Comparison of ENCODE assay signal across 30 cellular contexts in the genomic region with DNA sequence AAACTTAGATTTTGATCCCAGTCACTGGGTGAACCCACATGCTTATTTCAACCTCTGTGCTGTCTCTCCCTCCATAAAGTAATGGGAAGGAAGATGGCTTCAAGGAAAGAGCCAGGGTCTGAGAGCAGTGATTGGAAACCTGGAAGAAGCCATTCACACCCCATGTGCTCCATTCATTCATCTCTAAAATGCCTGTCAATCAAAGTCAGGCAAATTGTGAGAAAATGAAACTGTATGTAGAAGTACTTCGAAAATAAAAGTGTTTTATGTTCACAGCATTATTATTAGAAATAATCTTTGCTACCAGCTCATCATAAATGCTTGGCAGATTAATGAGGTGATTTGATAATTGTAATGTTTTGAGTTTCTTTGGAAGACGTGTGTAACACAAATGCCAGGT.
"Had no signal": no experiment of that assay in that cellular context is flagged by ENCODE, and none has a peak within 500 bp of the region (broad histone marks: within the 10 kb centered on the region; RNA-seq: fewer than 3 reads in every experiment).

No MANE protein-coding gene starts in this region.

- H3K9me3 Mint-ChIP-seq: activated CD4-positive, alpha-beta T cell treated with anti-CD3 and anti-CD28 coated beads, Interleukin-2, amount 10 ng/mL, durations not matched to agents 7 days and 5 days; activated CD8-positive, alpha-beta T cell treated with anti-CD3 and anti-CD28 coated beads for 36 hours; activated naive CD4-positive, alpha-beta T cell treated with anti-CD3 and anti-CD28 coated beads, Interleukin-2, amount 50 U/mL, for 72 hours; activated naive CD8-positive, alpha-beta T cell treated with anti-CD3 and anti-CD28 coated beads, Interleukin-2, amount 10 ng/mL, durations not matched to agents 7 days and 5 days; activated T-cell treated with anti-CD3 and anti-CD28 coated beads, Interleukin-2, amount 50 U/mL, for 4 hours; activated T-helper 17 cell treated with anti-CD3 and anti-CD28 coated beads, Interleukin-2, amount 50 U/mL, for 72 hours; brain; WTC11 had no signal

- H3K36me3 ChIP-seq: breast epithelium, colonic mucosa had no signal

- H3K4me1 ChIP-seq: breast epithelium, colonic mucosa had no signal

- H3K4me3 Mint-ChIP-seq: activated CD4-positive, alpha-beta T cell treated with anti-CD3 and anti-CD28 coated beads, Interleukin-2, amount 10 ng/mL, durations not matched to agents 7 days and 5 days; activated CD8-positive, alpha-beta T cell treated with anti-CD3 and anti-CD28 coated beads for 36 hours; activated naive CD8-positive, alpha-beta T cell treated with anti-CD3 and anti-CD28 coated beads, Interleukin-2, amount 10 ng/mL, durations not matched to agents 7 days and 5 days; activated T-cell treated with anti-CD3 and anti-CD28 coated beads, Interleukin-2, amount 50 U/mL, for 4 hours; activated T-helper 17 cell treated with anti-CD3 and anti-CD28 coated beads, Interleukin-2, amount 50 U/mL, for 72 hours; brain; T-helper 17 cell; WTC11 had no signal

- DNase-seq: activated CD4-positive, alpha-beta T cell treated with anti-CD3 and anti-CD28 coated beads for 1 hour; activated CD4-positive, alpha-beta T cell treated with anti-CD3 and anti-CD28 coated beads for 4 hours; activated CD4-positive, alpha-beta T cell treated with anti-CD3 and anti-CD28 coated beads, Interleukin-2, amount 10 ng/mL, durations not matched to agents 7 days and 5 days; activated CD4-positive, alpha-beta T cell treated with anti-CD3 and anti-CD28 coated beads, Interleukin-2, amount 50 U/mL, for 48 hours; activated CD8-positive, alpha-beta memory T cell treated with anti-CD3 and anti-CD28 coated beads for 24 hours; activated CD8-positive, alpha-beta T cell treated with anti-CD3 and anti-CD28 coated beads for 36 hours; activated effector memory CD4-positive, alpha-beta T cell treated with Interleukin-2 at 50 U/mL for 16 hours; activated gamma-delta T cell treated with Interleukin-2 at 50 U/mL for 16 hours; activated naive CD4-positive, alpha-beta T cell treated with Interleukin-2 at 50 U/mL for 16 hours; activated naive CD8-positive, alpha-beta T cell treated with anti-CD3 and anti-CD28 coated beads, Interleukin-2, amount 10 ng/mL, durations not matched to agents 7 days and 5 days; activated T-cell treated with anti-CD3 and anti-CD28 coated beads, Interleukin-2, amount 50 U/mL, for 4 hours; central memory CD4-positive, alpha-beta T cell; cerebellar nuclear complex; colonic mucosa; effector CD8-positive, alpha-beta T cell; foreskin fibroblast; glutamatergic neuron; heart left ventricle; T-helper 1 cell; T-helper 17 cell had no signal

- H3K27ac Mint-ChIP-seq: activated CD4-positive, alpha-beta T cell treated with anti-CD3 and anti-CD28 coated beads, Interleukin-2, amount 10 ng/mL, durations not matched to agents 7 days and 5 days; activated CD8-positive, alpha-beta T cell treated with anti-CD3 and anti-CD28 coated beads for 36 hours; activated naive CD4-positive, alpha-beta T cell treated with anti-CD3 and anti-CD28 coated beads, Interleukin-2, amount 50 U/mL, for 72 hours; activated naive CD8-positive, alpha-beta T cell treated with anti-CD3 and anti-CD28 coated beads, Interleukin-2, amount 10 ng/mL, durations not matched to agents 7 days and 5 days; activated T-helper 17 cell treated with anti-CD3 and anti-CD28 coated beads, Interleukin-2, amount 50 U/mL, for 72 hours; brain; T-helper 17 cell; WTC11 had no signal

- H3K9me3 ChIP-seq: ascending aorta, breast epithelium, colonic mucosa, heart left ventricle had no signal

- H3K4me1 Mint-ChIP-seq: activated CD4-positive, alpha-beta T cell treated with anti-CD3 and anti-CD28 coated beads, Interleukin-2, amount 10 ng/mL, durations not matched to agents 7 days and 5 days had no signal

- H3K27me3 ChIP-seq: ascending aorta, breast epithelium, cardiac muscle cell, colonic mucosa, heart left ventricle had no signal

- FAIRE-seq: endometrium, frontal cortex had no signal

- ATAC-seq: activated CD8-positive, alpha-beta T cell treated with anti-CD3 and anti-CD28 coated beads for 36 hours; activated naive CD4-positive, alpha-beta T cell treated with anti-CD3 and anti-CD28 coated beads, Interleukin-2, amount 50 U/mL, for 72 hours; activated T-cell treated with anti-CD3 and anti-CD28 coated beads, Interleukin-2, amount 50 U/mL, for 4 hours; activated T-helper 17 cell treated with anti-CD3 and anti-CD28 coated beads, Interleukin-2, amount 50 U/mL, for 72 hours; esophagus mucosa; T-helper 17 cell; WTC11 had no signal

- H3K4me3 ChIP-seq: ascending aorta, breast epithelium, cardiac muscle cell, colonic mucosa, heart left ventricle had no signal

- H3K27ac ChIP-seq: ascending aorta, breast epithelium, cardiac muscle cell, colonic mucosa, heart left ventricle had no signal

- H3K27me3 Mint-ChIP-seq: activated CD4-positive, alpha-beta T cell treated with anti-CD3 and anti-CD28 coated beads, Interleukin-2, amount 10 ng/mL, durations not matched to agents 7 days and 5 days; activated CD8-positive, alpha-beta T cell treated with anti-CD3 and anti-CD28 coated beads for 36 hours; activated naive CD8-positive, alpha-beta T cell treated with anti-CD3 and anti-CD28 coated beads, Interleukin-2, amount 10 ng/mL, durations not matched to agents 7 days and 5 days; activated T-helper 17 cell treated with anti-CD3 and anti-CD28 coated beads, Interleukin-2, amount 50 U/mL, for 72 hours; brain; T-helper 17 cell had no signal
